In the genomic region with DNA sequence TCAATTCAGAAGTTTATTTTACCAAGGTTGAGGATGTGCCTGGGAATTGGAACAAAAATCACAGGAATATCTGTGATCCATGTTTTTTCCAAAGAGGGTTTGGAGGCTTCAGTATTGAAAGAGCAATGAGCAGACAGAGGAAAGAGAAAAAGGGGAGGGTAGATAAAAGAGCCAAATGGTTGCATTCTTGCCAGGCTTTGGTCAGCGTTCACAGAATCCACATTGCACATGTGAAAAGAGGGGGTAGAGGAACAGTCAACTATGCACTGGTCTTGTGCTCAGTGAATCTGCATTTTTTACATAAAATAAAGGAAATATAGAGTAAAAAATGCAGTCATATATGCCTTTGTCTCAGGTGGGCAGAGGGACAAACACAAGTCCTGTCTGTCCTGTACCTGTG, we compare ENCODE assay signal across 1 cellular context.
TF ChIP-seq lines count a peak whose summit lies in the region.

No MANE protein-coding gene starts in this region.

TF ChIP-seq in GM23338, 12 proteins besides CTCF, POLR2A, EP300 and RAD21 (continued from another document):
- TF ChIP-seq, protein P1, sequence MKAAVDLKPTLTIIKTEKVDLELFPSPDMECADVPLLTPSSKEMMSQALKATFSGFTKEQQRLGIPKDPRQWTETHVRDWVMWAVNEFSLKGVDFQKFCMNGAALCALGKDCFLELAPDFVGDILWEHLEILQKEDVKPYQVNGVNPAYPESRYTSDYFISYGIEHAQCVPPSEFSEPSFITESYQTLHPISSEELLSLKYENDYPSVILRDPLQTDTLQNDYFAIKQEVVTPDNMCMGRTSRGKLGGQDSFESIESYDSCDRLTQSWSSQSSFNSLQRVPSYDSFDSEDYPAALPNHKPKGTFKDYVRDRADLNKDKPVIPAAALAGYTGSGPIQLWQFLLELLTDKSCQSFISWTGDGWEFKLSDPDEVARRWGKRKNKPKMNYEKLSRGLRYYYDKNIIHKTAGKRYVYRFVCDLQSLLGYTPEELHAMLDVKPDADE (IDR thresholded peaks at IDR 0.05), result no peak
- no peak for TF ChIP-seq JUNB (IDR thresholded peaks at IDR 0.05; ENCODE audit: unreplicated experiment)
- no peak for TF ChIP-seq POLR2AphosphoS5 (IDR thresholded peaks at IDR 0.05; ENCODE audit: low read depth)
